In the genomic region with DNA sequence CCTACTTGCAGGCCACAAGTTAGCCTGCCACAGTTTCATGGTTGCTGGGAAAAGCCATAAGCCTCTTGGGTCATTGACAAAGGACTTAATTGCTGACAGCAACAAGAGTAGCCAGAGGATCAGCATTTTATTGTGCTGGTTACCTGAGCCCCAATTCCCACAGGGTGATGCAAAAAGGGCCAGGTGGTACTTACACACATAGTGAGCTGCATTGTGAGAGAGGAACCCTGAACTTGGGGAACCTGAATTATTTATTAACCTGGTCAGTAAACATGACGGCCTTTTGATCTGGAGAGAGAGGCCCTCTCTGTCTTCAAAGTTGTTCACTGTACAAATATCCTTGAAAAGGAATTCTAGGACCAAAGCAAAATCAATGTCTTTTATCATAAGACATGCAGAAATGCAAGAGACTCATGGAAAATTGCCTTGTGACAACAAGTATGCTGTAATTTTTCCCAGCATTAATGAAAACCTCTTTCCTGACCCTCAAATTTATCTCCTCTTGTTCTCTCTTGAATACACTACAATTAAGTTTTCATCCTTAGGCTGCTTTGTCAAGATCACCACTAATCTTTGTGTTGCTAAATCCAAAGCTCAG, we compare ENCODE assay signal across 1 cellular context.
TF ChIP-seq lines count a peak whose summit lies in the region.

No MANE protein-coding gene starts in this region.

TF ChIP-seq in HepG2, 621 proteins besides CTCF, POLR2A, EP300 and RAD21 (continued from another document and continues in another):
- TF ChIP-seq, protein P1, sequence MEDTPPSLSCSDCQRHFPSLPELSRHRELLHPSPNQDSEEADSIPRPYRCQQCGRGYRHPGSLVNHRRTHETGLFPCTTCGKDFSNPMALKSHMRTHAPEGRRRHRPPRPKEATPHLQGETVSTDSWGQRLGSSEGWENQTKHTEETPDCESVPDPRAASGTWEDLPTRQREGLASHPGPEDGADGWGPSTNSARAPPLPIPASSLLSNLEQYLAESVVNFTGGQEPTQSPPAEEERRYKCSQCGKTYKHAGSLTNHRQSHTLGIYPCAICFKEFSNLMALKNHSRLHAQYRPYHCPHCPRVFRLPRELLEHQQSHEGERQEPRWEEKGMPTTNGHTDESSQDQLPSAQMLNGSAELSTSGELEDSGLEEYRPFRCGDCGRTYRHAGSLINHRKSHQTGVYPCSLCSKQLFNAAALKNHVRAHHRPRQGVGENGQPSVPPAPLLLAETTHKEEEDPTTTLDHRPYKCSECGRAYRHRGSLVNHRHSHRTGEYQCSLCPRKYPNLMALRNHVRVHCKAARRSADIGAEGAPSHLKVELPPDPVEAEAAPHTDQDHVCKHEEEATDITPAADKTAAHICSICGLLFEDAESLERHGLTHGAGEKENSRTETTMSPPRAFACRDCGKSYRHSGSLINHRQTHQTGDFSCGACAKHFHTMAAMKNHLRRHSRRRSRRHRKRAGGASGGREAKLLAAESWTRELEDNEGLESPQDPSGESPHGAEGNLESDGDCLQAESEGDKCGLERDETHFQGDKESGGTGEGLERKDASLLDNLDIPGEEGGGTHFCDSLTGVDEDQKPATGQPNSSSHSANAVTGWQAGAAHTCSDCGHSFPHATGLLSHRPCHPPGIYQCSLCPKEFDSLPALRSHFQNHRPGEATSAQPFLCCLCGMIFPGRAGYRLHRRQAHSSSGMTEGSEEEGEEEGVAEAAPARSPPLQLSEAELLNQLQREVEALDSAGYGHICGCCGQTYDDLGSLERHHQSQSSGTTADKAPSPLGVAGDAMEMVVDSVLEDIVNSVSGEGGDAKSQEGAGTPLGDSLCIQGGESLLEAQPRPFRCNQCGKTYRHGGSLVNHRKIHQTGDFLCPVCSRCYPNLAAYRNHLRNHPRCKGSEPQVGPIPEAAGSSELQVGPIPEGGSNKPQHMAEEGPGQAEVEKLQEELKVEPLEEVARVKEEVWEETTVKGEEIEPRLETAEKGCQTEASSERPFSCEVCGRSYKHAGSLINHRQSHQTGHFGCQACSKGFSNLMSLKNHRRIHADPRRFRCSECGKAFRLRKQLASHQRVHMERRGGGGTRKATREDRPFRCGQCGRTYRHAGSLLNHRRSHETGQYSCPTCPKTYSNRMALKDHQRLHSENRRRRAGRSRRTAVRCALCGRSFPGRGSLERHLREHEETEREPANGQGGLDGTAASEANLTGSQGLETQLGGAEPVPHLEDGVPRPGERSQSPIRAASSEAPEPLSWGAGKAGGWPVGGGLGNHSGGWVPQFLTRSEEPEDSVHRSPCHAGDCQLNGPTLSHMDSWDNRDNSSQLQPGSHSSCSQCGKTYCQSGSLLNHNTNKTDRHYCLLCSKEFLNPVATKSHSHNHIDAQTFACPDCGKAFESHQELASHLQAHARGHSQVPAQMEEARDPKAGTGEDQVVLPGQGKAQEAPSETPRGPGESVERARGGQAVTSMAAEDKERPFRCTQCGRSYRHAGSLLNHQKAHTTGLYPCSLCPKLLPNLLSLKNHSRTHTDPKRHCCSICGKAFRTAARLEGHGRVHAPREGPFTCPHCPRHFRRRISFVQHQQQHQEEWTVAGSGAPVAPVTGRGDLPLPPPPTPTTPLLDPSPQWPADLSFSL (CRISPR knock-in tag; IDR thresholded peaks at IDR 0.05): no peak
- TF ChIP-seq REL (CRISPR knock-in tag; conservative IDR thresholded peaks at IDR 0.05) (no peak), NCOA2 (CRISPR knock-in tag; IDR thresholded peaks at IDR 0.05) (peak; percentile 100), MXI1 (IDR thresholded peaks at IDR 0.05; ENCODE audit: borderline replicate concordance, low read depth, low read length) (peak; percentile 18; the same call in 1 of the 3 replicates), SAP130 (CRISPR knock-in tag; IDR thresholded peaks at IDR 0.05; ENCODE audit: low read depth) (peak; percentile 86), ZNF777 (CRISPR knock-in tag; IDR thresholded peaks at IDR 0.05) (0 out of 2 replicates have a peak, but pooled peaks have one; percentile 15), ZBTB21 (CRISPR knock-in tag; IDR thresholded peaks at IDR 0.05) (no peak), XRCC5 (optimal IDR thresholded peaks at IDR 0.05; ENCODE audit: low read length) (peak; percentile 74), SMYD3 (CRISPR knock-in tag; IDR thresholded peaks at IDR 0.05) (peak; percentile 88), ZNF605 (CRISPR knock-in tag; IDR thresholded peaks at IDR 0.05) (peak; percentile 45; the same call in 1 of the 2 replicates), ATF7 (IDR thresholded peaks at IDR 0.05) (no peak), ATF7 (CRISPR knock-in tag; IDR thresholded peaks at IDR 0.05) (peak; percentile 60; the same call in 1 of the 2 replicates), ZNF792 (CRISPR knock-in tag; IDR thresholded peaks at IDR 0.05) (no peak; the same call in 1 of the 2 replicates), SIN3A (IDR thresholded peaks at IDR 0.05; ENCODE audit: borderline replicate concordance, low read depth, low read length) (no peak), ZBTB7A (CRISPR knock-in tag; IDR thresholded peaks at IDR 0.05) (no peak), ZNF703 (CRISPR knock-in tag; IDR thresholded peaks at IDR 0.05; ENCODE audit: borderline replicate concordance) (peak; percentile 72; the same call in 1 of the 2 replicates), ZNF317 (CRISPR knock-in tag; IDR thresholded peaks at IDR 0.05) (no peak), ZNF383 (CRISPR knock-in tag; IDR thresholded peaks at IDR 0.05; ENCODE audit: borderline replicate concordance) (no peak), ZNF737 (CRISPR knock-in tag; IDR thresholded peaks at IDR 0.05; ENCODE audit: borderline replicate concordance) (no peak), HNRNPH1 (optimal IDR thresholded peaks at IDR 0.05; ENCODE audit: low read depth, low read length) (no peak), HOXA3 (CRISPR knock-in tag; IDR thresholded peaks at IDR 0.05) (peak; percentile 86), ZFP62 (CRISPR knock-in tag; IDR thresholded peaks at IDR 0.05) (no peak), ZBTB38 (CRISPR knock-in tag; IDR thresholded peaks at IDR 0.05) (0 out of 2 replicates have a peak, but pooled peaks have one; percentile 36), SOX13 (IDR thresholded peaks at IDR 0.05) (peak; percentile 87), SOX13 (CRISPR knock-in tag; conservative IDR thresholded peaks at IDR 0.05 in 1 of 2, IDR thresholded peaks at IDR 0.05 in 1 of 2) (peak in 1 of 2 experiments; percentile 97; a peak in 2 of 4 replicates), ZIK1 (CRISPR knock-in tag; IDR thresholded peaks at IDR 0.05; ENCODE audit: borderline replicate concordance, low read depth) (no peak), ZNF790 (CRISPR knock-in tag; IDR thresholded peaks at IDR 0.05; ENCODE audit: borderline replicate concordance) (no peak), ELF4 (CRISPR knock-in tag; IDR thresholded peaks at IDR 0.05; ENCODE audit: borderline replicate concordance) (0 out of 2 replicates have a peak, but pooled peaks have one; percentile 28), ZNF7 (CRISPR knock-in tag; IDR thresholded peaks at IDR 0.05) (peak; percentile 42; the same call in 1 of the 2 replicates), KDM4B (CRISPR knock-in tag; IDR thresholded peaks at IDR 0.05) (peak; percentile 90; the same call in 1 of the 2 replicates), GFI1 (CRISPR knock-in tag; IDR thresholded peaks at IDR 0.05; ENCODE audit: borderline replicate concordance) (peak; percentile 84), ZFP82 (CRISPR knock-in tag; IDR thresholded peaks at IDR 0.05; ENCODE audit: borderline replicate concordance) (no peak)
- TF ChIP-seq, protein P2, sequence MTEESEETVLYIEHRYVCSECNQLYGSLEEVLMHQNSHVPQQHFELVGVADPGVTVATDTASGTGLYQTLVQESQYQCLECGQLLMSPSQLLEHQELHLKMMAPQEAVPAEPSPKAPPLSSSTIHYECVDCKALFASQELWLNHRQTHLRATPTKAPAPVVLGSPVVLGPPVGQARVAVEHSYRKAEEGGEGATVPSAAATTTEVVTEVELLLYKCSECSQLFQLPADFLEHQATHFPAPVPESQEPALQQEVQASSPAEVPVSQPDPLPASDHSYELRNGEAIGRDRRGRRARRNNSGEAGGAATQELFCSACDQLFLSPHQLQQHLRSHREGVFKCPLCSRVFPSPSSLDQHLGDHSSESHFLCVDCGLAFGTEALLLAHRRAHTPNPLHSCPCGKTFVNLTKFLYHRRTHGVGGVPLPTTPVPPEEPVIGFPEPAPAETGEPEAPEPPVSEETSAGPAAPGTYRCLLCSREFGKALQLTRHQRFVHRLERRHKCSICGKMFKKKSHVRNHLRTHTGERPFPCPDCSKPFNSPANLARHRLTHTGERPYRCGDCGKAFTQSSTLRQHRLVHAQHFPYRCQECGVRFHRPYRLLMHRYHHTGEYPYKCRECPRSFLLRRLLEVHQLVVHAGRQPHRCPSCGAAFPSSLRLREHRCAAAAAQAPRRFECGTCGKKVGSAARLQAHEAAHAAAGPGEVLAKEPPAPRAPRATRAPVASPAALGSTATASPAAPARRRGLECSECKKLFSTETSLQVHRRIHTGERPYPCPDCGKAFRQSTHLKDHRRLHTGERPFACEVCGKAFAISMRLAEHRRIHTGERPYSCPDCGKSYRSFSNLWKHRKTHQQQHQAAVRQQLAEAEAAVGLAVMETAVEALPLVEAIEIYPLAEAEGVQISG (CRISPR knock-in tag; IDR thresholded peaks at IDR 0.05): peak; percentile 63; the same call in 1 of the 2 replicates
- TF ChIP-seq, protein P3, sequence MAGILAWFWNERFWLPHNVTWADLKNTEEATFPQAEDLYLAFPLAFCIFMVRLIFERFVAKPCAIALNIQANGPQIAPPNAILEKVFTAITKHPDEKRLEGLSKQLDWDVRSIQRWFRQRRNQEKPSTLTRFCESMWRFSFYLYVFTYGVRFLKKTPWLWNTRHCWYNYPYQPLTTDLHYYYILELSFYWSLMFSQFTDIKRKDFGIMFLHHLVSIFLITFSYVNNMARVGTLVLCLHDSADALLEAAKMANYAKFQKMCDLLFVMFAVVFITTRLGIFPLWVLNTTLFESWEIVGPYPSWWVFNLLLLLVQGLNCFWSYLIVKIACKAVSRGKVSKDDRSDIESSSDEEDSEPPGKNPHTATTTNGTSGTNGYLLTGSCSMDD (CRISPR knock-in tag; IDR thresholded peaks at IDR 0.05): no peak
- TF ChIP-seq, protein P4, sequence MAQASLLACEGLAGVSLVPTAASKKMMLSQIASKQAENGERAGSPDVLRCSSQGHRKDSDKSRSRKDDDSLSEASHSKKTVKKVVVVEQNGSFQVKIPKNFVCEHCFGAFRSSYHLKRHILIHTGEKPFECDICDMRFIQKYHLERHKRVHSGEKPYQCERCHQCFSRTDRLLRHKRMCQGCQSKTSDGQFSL (CRISPR knock-in tag; IDR thresholded peaks at IDR 0.05): no peak; the same call in 1 of the 2 replicates
- TF ChIP-seq, protein P5, sequence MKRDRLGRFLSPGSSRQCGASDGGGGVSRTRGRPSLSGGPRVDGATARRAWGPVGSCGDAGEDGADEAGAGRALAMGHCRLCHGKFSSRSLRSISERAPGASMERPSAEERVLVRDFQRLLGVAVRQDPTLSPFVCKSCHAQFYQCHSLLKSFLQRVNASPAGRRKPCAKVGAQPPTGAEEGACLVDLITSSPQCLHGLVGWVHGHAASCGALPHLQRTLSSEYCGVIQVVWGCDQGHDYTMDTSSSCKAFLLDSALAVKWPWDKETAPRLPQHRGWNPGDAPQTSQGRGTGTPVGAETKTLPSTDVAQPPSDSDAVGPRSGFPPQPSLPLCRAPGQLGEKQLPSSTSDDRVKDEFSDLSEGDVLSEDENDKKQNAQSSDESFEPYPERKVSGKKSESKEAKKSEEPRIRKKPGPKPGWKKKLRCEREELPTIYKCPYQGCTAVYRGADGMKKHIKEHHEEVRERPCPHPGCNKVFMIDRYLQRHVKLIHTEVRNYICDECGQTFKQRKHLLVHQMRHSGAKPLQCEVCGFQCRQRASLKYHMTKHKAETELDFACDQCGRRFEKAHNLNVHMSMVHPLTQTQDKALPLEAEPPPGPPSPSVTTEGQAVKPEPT (CRISPR knock-in tag; IDR thresholded peaks at IDR 0.05; ENCODE audit: low read depth): no peak
- TF ChIP-seq, protein P6, sequence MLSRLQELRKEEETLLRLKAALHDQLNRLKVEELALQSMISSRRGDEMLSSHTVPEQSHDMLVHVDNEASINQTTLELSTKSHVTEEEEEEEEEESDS (CRISPR knock-in tag; IDR thresholded peaks at IDR 0.05; ENCODE audit: borderline replicate concordance): 0 out of 2 replicates have a peak, but pooled peaks have one; percentile 69
- TF ChIP-seq, protein P7, sequence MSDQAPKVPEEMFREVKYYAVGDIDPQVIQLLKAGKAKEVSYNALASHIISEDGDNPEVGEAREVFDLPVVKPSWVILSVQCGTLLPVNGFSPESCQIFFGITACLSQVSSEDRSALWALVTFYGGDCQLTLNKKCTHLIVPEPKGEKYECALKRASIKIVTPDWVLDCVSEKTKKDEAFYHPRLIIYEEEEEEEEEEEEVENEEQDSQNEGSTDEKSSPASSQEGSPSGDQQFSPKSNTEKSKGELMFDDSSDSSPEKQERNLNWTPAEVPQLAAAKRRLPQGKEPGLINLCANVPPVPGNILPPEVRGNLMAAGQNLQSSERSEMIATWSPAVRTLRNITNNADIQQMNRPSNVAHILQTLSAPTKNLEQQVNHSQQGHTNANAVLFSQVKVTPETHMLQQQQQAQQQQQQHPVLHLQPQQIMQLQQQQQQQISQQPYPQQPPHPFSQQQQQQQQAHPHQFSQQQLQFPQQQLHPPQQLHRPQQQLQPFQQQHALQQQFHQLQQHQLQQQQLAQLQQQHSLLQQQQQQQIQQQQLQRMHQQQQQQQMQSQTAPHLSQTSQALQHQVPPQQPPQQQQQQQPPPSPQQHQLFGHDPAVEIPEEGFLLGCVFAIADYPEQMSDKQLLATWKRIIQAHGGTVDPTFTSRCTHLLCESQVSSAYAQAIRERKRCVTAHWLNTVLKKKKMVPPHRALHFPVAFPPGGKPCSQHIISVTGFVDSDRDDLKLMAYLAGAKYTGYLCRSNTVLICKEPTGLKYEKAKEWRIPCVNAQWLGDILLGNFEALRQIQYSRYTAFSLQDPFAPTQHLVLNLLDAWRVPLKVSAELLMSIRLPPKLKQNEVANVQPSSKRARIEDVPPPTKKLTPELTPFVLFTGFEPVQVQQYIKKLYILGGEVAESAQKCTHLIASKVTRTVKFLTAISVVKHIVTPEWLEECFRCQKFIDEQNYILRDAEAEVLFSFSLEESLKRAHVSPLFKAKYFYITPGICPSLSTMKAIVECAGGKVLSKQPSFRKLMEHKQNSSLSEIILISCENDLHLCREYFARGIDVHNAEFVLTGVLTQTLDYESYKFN (CRISPR knock-in tag; conservative IDR thresholded peaks at IDR 0.05): peak; percentile 99
